Comparison of ENCODE assay signal across 1 cellular context in the genomic region with DNA sequence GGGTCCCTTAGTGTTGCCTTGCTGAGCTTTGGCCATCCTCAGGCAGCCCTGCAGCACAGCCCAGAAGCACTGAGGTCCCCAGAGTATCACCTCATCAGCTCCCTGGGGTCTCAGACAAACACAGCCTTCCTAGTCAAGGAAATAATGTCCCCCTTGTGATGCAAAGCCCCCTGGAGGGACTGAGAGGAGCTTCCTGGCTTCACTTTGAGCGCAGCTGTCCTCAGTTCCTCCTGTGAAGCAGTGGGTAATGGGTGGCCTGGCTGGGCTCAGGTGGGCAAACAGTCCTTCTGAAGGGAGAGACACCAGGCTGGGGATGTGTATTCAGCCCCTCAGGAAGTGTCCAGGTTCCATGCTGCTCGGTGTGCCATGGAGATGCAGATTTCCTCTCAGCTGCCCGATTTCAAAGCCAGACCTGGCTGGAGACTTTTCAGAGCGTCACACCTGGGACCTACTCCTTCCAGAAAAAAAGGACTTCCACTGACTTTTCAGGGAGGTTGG.
A peak's percentile ranks its signal among the peaks of the same experiment; 100 is the strongest.
TF ChIP-seq lines count a peak whose summit lies in the region.

No MANE protein-coding gene starts in this region.

TF ChIP-seq in WTC11, 78 proteins besides CTCF, POLR2A, EP300 and RAD21 (continued from another document):
- TF ChIP-seq, protein P1, sequence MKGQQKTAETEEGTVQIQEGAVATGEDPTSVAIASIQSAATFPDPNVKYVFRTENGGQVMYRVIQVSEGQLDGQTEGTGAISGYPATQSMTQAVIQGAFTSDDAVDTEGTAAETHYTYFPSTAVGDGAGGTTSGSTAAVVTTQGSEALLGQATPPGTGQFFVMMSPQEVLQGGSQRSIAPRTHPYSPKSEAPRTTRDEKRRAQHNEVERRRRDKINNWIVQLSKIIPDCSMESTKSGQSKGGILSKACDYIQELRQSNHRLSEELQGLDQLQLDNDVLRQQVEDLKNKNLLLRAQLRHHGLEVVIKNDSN (CRISPR knock-in tag; IDR thresholded peaks at IDR 0.05): peak; percentile 26; the same call in 1 of the 2 replicates
- TF ChIP-seq, protein P2, sequence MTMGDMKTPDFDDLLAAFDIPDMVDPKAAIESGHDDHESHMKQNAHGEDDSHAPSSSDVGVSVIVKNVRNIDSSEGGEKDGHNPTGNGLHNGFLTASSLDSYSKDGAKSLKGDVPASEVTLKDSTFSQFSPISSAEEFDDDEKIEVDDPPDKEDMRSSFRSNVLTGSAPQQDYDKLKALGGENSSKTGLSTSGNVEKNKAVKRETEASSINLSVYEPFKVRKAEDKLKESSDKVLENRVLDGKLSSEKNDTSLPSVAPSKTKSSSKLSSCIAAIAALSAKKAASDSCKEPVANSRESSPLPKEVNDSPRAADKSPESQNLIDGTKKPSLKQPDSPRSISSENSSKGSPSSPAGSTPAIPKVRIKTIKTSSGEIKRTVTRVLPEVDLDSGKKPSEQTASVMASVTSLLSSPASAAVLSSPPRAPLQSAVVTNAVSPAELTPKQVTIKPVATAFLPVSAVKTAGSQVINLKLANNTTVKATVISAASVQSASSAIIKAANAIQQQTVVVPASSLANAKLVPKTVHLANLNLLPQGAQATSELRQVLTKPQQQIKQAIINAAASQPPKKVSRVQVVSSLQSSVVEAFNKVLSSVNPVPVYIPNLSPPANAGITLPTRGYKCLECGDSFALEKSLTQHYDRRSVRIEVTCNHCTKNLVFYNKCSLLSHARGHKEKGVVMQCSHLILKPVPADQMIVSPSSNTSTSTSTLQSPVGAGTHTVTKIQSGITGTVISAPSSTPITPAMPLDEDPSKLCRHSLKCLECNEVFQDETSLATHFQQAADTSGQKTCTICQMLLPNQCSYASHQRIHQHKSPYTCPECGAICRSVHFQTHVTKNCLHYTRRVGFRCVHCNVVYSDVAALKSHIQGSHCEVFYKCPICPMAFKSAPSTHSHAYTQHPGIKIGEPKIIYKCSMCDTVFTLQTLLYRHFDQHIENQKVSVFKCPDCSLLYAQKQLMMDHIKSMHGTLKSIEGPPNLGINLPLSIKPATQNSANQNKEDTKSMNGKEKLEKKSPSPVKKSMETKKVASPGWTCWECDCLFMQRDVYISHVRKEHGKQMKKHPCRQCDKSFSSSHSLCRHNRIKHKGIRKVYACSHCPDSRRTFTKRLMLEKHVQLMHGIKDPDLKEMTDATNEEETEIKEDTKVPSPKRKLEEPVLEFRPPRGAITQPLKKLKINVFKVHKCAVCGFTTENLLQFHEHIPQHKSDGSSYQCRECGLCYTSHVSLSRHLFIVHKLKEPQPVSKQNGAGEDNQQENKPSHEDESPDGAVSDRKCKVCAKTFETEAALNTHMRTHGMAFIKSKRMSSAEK (CRISPR knock-in tag; IDR thresholded peaks at IDR 0.05; ENCODE audit: borderline replicate concordance): peak; percentile 78; the same call in 1 of the 2 replicates
- TF ChIP-seq ZNF396 (CRISPR knock-in tag; IDR thresholded peaks at IDR 0.05; ENCODE audit: borderline replicate concordance) (no peak), ETV6 (CRISPR knock-in tag; IDR thresholded peaks at IDR 0.05) (0 out of 2 replicates have a peak, but pooled peaks have one; percentile 65), ZNF416 (CRISPR knock-in tag; IDR thresholded peaks at IDR 0.05) (no peak), ZNF423 (CRISPR knock-in tag; IDR thresholded peaks at IDR 0.05) (peak; percentile 100), SMAD3 (CRISPR knock-in tag; IDR thresholded peaks at IDR 0.05; ENCODE audit: borderline replicate concordance) (peak; percentile 25; the same call in 1 of the 2 replicates)
- TF ChIP-seq, protein P3, sequence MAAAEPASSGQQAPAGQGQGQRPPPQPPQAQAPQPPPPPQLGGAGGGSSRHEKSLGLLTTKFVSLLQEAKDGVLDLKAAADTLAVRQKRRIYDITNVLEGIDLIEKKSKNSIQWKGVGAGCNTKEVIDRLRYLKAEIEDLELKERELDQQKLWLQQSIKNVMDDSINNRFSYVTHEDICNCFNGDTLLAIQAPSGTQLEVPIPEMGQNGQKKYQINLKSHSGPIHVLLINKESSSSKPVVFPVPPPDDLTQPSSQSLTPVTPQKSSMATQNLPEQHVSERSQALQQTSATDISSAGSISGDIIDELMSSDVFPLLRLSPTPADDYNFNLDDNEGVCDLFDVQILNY (CRISPR knock-in tag; IDR thresholded peaks at IDR 0.05): 0 out of 2 replicates have a peak, but pooled peaks have one; percentile 44
- TF ChIP-seq, protein P4, sequence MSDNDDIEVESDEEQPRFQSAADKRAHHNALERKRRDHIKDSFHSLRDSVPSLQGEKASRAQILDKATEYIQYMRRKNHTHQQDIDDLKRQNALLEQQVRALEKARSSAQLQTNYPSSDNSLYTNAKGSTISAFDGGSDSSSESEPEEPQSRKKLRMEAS (CRISPR knock-in tag; IDR thresholded peaks at IDR 0.05): peak; percentile 50; the same call in 1 of the 2 replicates
- TF ChIP-seq, protein P5, sequence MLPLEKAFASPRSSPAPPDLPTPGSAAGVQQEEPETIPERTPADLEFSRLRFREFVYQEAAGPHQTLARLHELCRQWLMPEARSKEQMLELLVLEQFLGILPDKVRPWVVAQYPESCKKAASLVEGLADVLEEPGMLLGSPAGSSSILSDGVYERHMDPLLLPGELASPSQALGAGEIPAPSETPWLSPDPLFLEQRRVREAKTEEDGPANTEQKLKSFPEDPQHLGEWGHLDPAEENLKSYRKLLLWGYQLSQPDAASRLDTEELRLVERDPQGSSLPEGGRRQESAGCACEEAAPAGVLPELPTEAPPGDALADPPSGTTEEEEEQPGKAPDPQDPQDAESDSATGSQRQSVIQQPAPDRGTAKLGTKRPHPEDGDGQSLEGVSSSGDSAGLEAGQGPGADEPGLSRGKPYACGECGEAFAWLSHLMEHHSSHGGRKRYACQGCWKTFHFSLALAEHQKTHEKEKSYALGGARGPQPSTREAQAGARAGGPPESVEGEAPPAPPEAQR (CRISPR knock-in tag; IDR thresholded peaks at IDR 0.05): peak; percentile 87
- TF ChIP-seq, protein P6, sequence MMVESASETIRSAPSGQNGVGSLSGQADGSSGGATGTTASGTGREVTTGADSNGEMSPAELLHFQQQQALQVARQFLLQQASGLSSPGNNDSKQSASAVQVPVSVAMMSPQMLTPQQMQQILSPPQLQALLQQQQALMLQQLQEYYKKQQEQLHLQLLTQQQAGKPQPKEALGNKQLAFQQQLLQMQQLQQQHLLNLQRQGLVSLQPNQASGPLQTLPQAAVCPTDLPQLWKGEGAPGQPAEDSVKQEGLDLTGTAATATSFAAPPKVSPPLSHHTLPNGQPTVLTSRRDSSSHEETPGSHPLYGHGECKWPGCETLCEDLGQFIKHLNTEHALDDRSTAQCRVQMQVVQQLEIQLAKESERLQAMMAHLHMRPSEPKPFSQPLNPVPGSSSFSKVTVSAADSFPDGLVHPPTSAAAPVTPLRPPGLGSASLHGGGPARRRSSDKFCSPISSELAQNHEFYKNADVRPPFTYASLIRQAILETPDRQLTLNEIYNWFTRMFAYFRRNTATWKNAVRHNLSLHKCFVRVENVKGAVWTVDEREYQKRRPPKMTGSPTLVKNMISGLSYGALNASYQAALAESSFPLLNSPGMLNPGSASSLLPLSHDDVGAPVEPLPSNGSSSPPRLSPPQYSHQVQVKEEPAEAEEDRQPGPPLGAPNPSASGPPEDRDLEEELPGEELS (CRISPR knock-in tag; IDR thresholded peaks at IDR 0.05): peak; percentile 52; the same call in 1 of the 2 replicates
